Comparison of ENCODE assay signal across 12 cellular contexts in the genomic region with DNA sequence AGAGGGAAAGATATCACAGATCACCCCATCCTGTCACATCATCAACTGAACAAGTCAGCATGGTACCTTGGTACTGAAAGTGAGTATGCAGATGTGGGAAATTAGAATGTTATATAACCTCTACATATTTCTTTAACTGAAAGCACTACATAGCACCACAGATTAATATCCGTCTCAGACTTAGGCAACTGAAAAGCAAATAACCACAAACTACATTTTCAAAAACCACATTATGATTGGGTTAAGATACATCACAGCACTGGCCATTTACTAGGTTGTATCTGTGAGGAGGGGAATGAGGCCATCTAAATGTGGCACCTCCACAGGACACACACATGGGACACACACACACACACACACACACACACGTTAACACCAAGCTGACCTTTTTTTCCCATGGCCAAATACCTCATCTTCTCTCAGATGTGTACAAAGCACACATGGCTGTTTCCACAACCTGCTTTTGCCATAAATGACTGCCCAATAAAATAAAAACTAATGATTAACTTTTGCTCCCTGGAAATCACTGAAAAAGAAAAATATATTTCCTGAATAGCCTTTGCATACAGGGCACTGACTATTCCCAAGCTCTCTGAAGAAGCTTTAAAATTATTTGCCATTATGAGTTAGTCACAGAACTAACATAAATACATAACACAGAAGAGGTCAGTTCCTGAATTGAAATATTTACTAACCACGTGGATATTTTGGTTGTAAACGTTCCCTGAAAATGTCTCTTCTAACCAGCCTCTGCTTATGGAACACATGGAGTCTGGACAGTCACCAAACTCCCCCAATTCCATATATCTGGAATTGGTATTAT.
DNase-seq lines count a peak whose midpoint lies in the region; ATAC-seq and FAIRE-seq lines count a peak whose summit lies in the region.
"Had no signal": no experiment of that assay in that cellular context is flagged by ENCODE, and none has a peak within 500 bp of the region (broad histone marks: within the 10 kb centered on the region; RNA-seq: fewer than 3 reads in every experiment).

No MANE protein-coding gene starts in this region.

- H3K9me3 Mint-ChIP-seq in activated naive CD4-positive, alpha-beta T cell treated with anti-CD3 and anti-CD28 coated beads, Interleukin-2, amount 10 ng/mL, durations not matched to agents 7 days and 5 days, result no peaks in the 10 kb centered on the region
- H3K9me3 Mint-ChIP-seq: IgD-negative memory B cell had no signal

- no peak for FAIRE-seq in urothelium cell line (lab: Jason Lieb, UNC)
- FAIRE-seq: endometrium had no signal

- peak; percentile 66 for ATAC-seq in GM18858 (IDR thresholded peaks at IDR 0.05; ENCODE audit: unreplicated experiment)
- ATAC-seq in GM21576 (IDR thresholded peaks at IDR 0.05; ENCODE audit: unreplicated experiment), result peak; percentile 56
- ATAC-seq in HG03521 (IDR thresholded peaks at IDR 0.05; ENCODE audit: unreplicated experiment), result peak; percentile 79
- ATAC-seq in GM18873 (IDR thresholded peaks at IDR 0.05; ENCODE audit: low FRiP score, unreplicated experiment), result no peak

- no peak overlapping the region for H3K27ac Mint-ChIP-seq in activated naive CD4-positive, alpha-beta T cell treated with anti-CD3 and anti-CD28 coated beads, Interleukin-2, amount 10 ng/mL, durations not matched to agents 7 days and 5 days
- H3K27ac Mint-ChIP-seq: IgD-negative memory B cell had no signal

- DNase-seq in kidney tubule cell (ENCODE audit: low spot score) (peak; percentile 71), urothelium cell line (ENCODE audit: low spot score) (no peak)
- DNase-seq in effector CD8-positive, alpha-beta T cell (lab: John Stamatoyannopoulos, UW), result no peak
- no peak for DNase-seq in activated naive CD4-positive, alpha-beta T cell treated with anti-CD3 and anti-CD28 coated beads, Interleukin-2, amount 10 ng/mL, durations not matched to agents 7 days and 5 days
- DNase-seq: Calu3, NCI-H524 had no signal

- no peaks in the 10 kb centered on the region for H3K27me3 Mint-ChIP-seq in activated naive CD4-positive, alpha-beta T cell treated with anti-CD3 and anti-CD28 coated beads, Interleukin-2, amount 10 ng/mL, durations not matched to agents 7 days and 5 days
- H3K27me3 Mint-ChIP-seq: IgD-negative memory B cell had no signal

- peaks cover 21% of the 10 kb centered on the region for H3K36me3 Mint-ChIP-seq in activated naive CD4-positive, alpha-beta T cell treated with anti-CD3 and anti-CD28 coated beads, Interleukin-2, amount 10 ng/mL, durations not matched to agents 7 days and 5 days

- peaks cover 18% of the 10 kb centered on the region for H3K4me1 Mint-ChIP-seq in activated naive CD4-positive, alpha-beta T cell treated with anti-CD3 and anti-CD28 coated beads, Interleukin-2, amount 10 ng/mL, durations not matched to agents 7 days and 5 days

- H3K4me3 Mint-ChIP-seq in activated naive CD4-positive, alpha-beta T cell treated with anti-CD3 and anti-CD28 coated beads, Interleukin-2, amount 10 ng/mL, durations not matched to agents 7 days and 5 days, result no peak overlapping the region
- H3K4me3 Mint-ChIP-seq: IgD-negative memory B cell had no signal

- CTCF ChIA-PET in activated naive CD4-positive, alpha-beta T cell treated with anti-CD3 and anti-CD28 coated beads, Interleukin-2, amount 10 ng/mL, durations not matched to agents 7 days and 5 days (lab: Charles Lee), result interaction anchor here (1.6 kb wide), 1 partner anchor 56 kb away, joined by 8 read pairs; no protein-coding TSS in a partner anchor
